Comparison of ENCODE assay signal across 28 cellular contexts in genomic region chr11:122033193-122033592, GRCh38.
"Had no signal": no experiment of that assay in that cellular context is flagged by ENCODE, and none has a peak within 500 bp of the region (broad histone marks: within the 10 kb centered on the region; RNA-seq: fewer than 3 reads in every experiment).

No MANE protein-coding gene starts in this region.

- H3K4me1 ChIP-seq: adrenal gland, colonic mucosa, foreskin keratinocyte, left lung, upper lobe of left lung had no signal

- H3K27ac ChIP-seq: adrenal gland, ascending aorta, brain microvascular endothelial cell, colonic mucosa, foreskin keratinocyte, left lung, sigmoid colon, upper lobe of left lung had no signal

- H3K9me3 ChIP-seq: adrenal gland, ascending aorta, colonic mucosa, esophagus squamous epithelium, left lung, sigmoid colon, upper lobe of left lung had no signal

- H3K27me3 ChIP-seq: adrenal gland, ascending aorta, brain microvascular endothelial cell, colonic mucosa, esophagus squamous epithelium, foreskin keratinocyte, left lung, sigmoid colon, upper lobe of left lung had no signal

- H3K36me3 ChIP-seq: adrenal gland, ascending aorta, brain microvascular endothelial cell, colonic mucosa, esophagus squamous epithelium, left lung, sigmoid colon, upper lobe of left lung had no signal

- DNase-seq: activated B cell treated with CpG ODN at 0.5 μM for 24 hours; activated CD4-positive, alpha-beta T cell treated with anti-CD3 and anti-CD28 coated beads for 36 hours; activated CD4-positive, alpha-beta T cell treated with anti-CD3 and anti-CD28 coated beads, Interleukin-2, amount 50 U/mL, for 4 hours; activated CD8-positive, alpha-beta memory T cell treated with anti-CD3 and anti-CD28 coated beads for 24 hours; activated CD8-positive, alpha-beta memory T cell treated with anti-CD3 and anti-CD28 coated beads, Interleukin-2, amount 50 U/mL, for 4 hours; activated T-cell treated with anti-CD3 and anti-CD28 coated beads, Interleukin-2, amount 50 U/mL, for 24 hours; adrenal gland; brain microvascular endothelial cell; colonic mucosa; endodermal cell; esophagus squamous epithelium; foreskin keratinocyte; glutamatergic neuron; hippocampal formation; kidney glomerular epithelial cell; left lung; mammary epithelial cell; midbrain; nucleus accumbens; posterior cingulate gyrus; sigmoid colon; stimulated activated CD4-positive, alpha-beta T cell treated with anti-CD3 and anti-CD28 coated beads, Interleukin-4, amount 100 ng/mL, for 1 hour; stimulated activated naive CD4-positive, alpha-beta T cell; T1000; upper lobe of left lung had no signal

- ATAC-seq: activated CD4-positive, alpha-beta T cell treated with anti-CD3 and anti-CD28 coated beads for 36 hours; activated naive CD4-positive, alpha-beta T cell treated with anti-CD3 and anti-CD28 coated beads, Interleukin-2, amount 50 U/mL, for 72 hours; activated T-helper 17 cell treated with anti-CD3 and anti-CD28 coated beads, Interleukin-2, amount 50 U/mL, for 72 hours; foreskin keratinocyte; left lung had no signal

- H3K4me3 ChIP-seq: adrenal gland, ascending aorta, colonic mucosa, esophagus squamous epithelium, left lung, sigmoid colon, upper lobe of left lung had no signal
